Comparison of ENCODE assay signal across 8 cellular contexts in genomic region chr2:189347540-189347939, GRCh38.
A peak's percentile ranks its signal among the peaks of the same experiment; 100 is the strongest.
DNase-seq lines count a peak whose midpoint lies in the region; ATAC-seq and FAIRE-seq lines count a peak whose summit lies in the region.

No MANE protein-coding gene starts in this region.

- WGBS in small intestine, 3 donors = 32 to 78% (median 56%) methylated on average over 1 of the region's 1 CpG

- DNase-seq in EH (ENCODE audit: low read depth) (peak; percentile 96), HK-2 (ENCODE audit: unreplicated experiment) (peak; percentile 32), left ventricle myocardium superior (no peak), small intestine (peak; percentile 47)
- DNase-seq in activated naive CD8-positive, alpha-beta T cell treated with anti-CD3 and anti-CD28 coated beads, Interleukin-2, amount 10 ng/mL, durations not matched to agents 7 days and 5 days = no peak
- DNase-seq in activated CD8-positive, alpha-beta memory T cell treated with anti-CD3 and anti-CD28 coated beads, Interleukin-2, amount 50 U/mL, for 4 hours = no peak

- H3K9me3 ChIP-seq in small intestine (ENCODE audit: control insufficient read depth, low read depth) = no peaks in the 10 kb centered on the region

- H3K4me1 ChIP-seq in small intestine (ENCODE audit: control insufficient read depth in 2 of 2, insufficient read depth in 1 of 2, low read depth in 1 of 2, low read length in 1 of 2) = no peaks in the 10 kb centered on the region

- POLR2A ChIA-PET in activated naive CD8-positive, alpha-beta T cell treated with anti-CD3 and anti-CD28 coated beads, Interleukin-2, amount 10 ng/mL, durations not matched to agents 7 days and 5 days (lab: Charles Lee) = no interaction called here

- no peak overlapping the region for H3K27ac ChIP-seq in small intestine (ENCODE audit: low read depth in 1 of 2, low read length in 1 of 2)

- H3K27ac Mint-ChIP-seq in activated naive CD8-positive, alpha-beta T cell treated with anti-CD3 and anti-CD28 coated beads, Interleukin-2, amount 10 ng/mL, durations not matched to agents 7 days and 5 days = no peak overlapping the region

- H3K4me1 Mint-ChIP-seq in activated naive CD8-positive, alpha-beta T cell treated with anti-CD3 and anti-CD28 coated beads, Interleukin-2, amount 10 ng/mL, durations not matched to agents 7 days and 5 days = peaks cover 13% of the 10 kb centered on the region

- FAIRE-seq in small intestine (lab: Jason Lieb, UNC) = no peak

- peaks cover 13% of the 10 kb centered on the region for H3K36me3 Mint-ChIP-seq in activated naive CD8-positive, alpha-beta T cell treated with anti-CD3 and anti-CD28 coated beads, Interleukin-2, amount 10 ng/mL, durations not matched to agents 7 days and 5 days

- H3K27me3 ChIP-seq in small intestine (ENCODE audit: control insufficient read depth in 2 of 2, insufficient read depth in 2 of 2, low read length in 2 of 2) = no peaks in the 10 kb centered on the region

- H3K9me3 Mint-ChIP-seq in activated naive CD8-positive, alpha-beta T cell treated with anti-CD3 and anti-CD28 coated beads, Interleukin-2, amount 10 ng/mL, durations not matched to agents 7 days and 5 days = peaks cover 12% of the 10 kb centered on the region

- H3K27me3 Mint-ChIP-seq in activated naive CD8-positive, alpha-beta T cell treated with anti-CD3 and anti-CD28 coated beads, Interleukin-2, amount 10 ng/mL, durations not matched to agents 7 days and 5 days = no peaks in the 10 kb centered on the region

- ATAC-seq in GM19397 (IDR thresholded peaks at IDR 0.05; ENCODE audit: unreplicated experiment) (peak; percentile 72), left ventricle myocardium superior (peak; percentile 82), HG03571 (IDR thresholded peaks at IDR 0.05; ENCODE audit: unreplicated experiment) (no peak)
- peak; percentile 56 for ATAC-seq in activated naive CD8-positive, alpha-beta T cell treated with anti-CD3 and anti-CD28 coated beads, Interleukin-2, amount 10 ng/mL, durations not matched to agents 7 days and 5 days (ENCODE audit: low read depth)

- H3K4me3 Mint-ChIP-seq in activated naive CD8-positive, alpha-beta T cell treated with anti-CD3 and anti-CD28 coated beads, Interleukin-2, amount 10 ng/mL, durations not matched to agents 7 days and 5 days = peak overlapping the region; percentile 23

- no peak overlapping the region for H3K4me3 ChIP-seq in small intestine (ENCODE audit: low read depth in 1 of 2, low read length in 2 of 2)

- no peaks in the 10 kb centered on the region for H3K36me3 ChIP-seq in small intestine (ENCODE audit: control insufficient read depth in 2 of 2, insufficient read depth in 2 of 2, low read length in 2 of 2)

- intact Hi-C loops in left ventricle myocardium superior (cut with micrococcal nuclease) = no loop called here

Comparison
In these comparisons a context has a peak if more than half of its experiments do, and no peak if none do; other contexts are left out.
1. DNase-seq: peak in EH (single experiment), HK-2 (single experiment) and small intestine (single experiment); none in activated naive CD8-positive, alpha-beta T cell treated with anti-CD3 and anti-CD28 coated beads, Interleukin-2, amount 10 ng/mL, durations not matched to agents 7 days and 5 days (single experiment), left ventricle myocardium superior (single experiment) and activated CD8-positive, alpha-beta memory T cell treated with anti-CD3 and anti-CD28 coated beads, Interleukin-2, amount 50 U/mL, for 4 hours (single experiment).